1 cellular context compared by ENCODE assay signal in the genomic region with DNA sequence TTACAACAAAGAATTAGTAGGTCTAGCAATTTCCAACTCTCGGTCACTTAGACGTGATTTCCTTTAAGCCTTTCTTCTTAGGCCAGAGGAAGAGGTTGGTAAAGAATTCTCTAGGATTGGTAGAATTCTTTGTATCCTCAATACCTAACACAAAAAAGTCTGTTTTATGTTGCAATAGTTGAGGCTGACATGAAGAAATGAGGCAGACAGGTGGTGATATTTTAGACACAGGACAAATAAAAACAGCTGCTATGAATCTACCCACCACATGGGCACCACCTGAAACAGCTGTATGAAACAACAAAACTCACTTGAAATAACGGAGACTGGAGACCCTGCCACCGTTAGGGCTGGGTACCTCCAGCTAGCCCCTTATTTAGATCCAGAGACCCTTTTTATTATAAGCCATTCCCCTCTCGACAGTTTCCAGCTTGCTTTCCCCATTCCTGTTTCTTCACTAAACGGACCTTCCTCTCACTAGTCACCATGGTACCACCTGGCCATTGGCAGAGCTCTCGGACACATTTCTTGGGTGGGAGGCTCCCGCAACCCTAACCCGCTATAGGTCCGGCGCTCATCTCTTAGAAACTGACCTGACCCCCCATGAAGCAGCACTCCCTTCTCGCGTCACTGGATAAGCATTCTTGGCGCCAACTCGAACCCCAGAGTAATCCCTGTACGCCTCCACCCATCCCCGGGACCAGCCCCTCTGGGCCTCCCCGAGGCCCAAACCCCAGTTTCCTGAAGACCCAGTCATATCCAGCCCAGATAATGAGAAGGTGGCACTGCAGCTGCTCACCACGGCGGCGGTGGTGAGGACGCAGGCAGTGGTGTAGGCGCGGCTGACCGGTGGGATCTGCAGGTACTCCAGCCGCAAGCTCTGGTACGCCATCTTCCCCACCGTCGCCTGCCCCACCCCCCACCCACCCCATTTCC.
A peak's percentile ranks its signal among the peaks of the same experiment; 100 is the strongest.
TF ChIP-seq lines count a peak whose summit lies in the region.

DERL2 (minus strand) TSS at position 909 of the 936 bp plus-strand sequence; CDS start at position 892, 17 bp downstream.

TF ChIP-seq in K562, 482 proteins besides CTCF, POLR2A, EP300 and RAD21 (continued from another document and continues in another):
- TF ChIP-seq ZNF280B (CRISPR knock-in tag; IDR thresholded peaks at IDR 0.05): no peak
- TF ChIP-seq CC2D1A (IDR thresholded peaks at IDR 0.05): no peak
- TF ChIP-seq SMARCB1 (IDR thresholded peaks at IDR 0.05; ENCODE audit: insufficient read length, low read depth): no peak
- TF ChIP-seq ETV6 (IDR thresholded peaks at IDR 0.05; ENCODE audit: borderline replicate concordance in 1 of 2, low read depth in 2 of 2, low read length in 1 of 2): no peak
- no peak for TF ChIP-seq ETV6 (CRISPR knock-in tag; IDR thresholded peaks at IDR 0.05; ENCODE audit: borderline replicate concordance)
- no peak for TF ChIP-seq STAG1 (CRISPR knock-in tag; IDR thresholded peaks at IDR 0.05; ENCODE audit: borderline replicate concordance)
- TF ChIP-seq THAP12 (CRISPR knock-in tag; IDR thresholded peaks at IDR 0.05): no peak
- no peak for TF ChIP-seq PHB (CRISPR knock-in tag; IDR thresholded peaks at IDR 0.05)
- no peak for TF ChIP-seq ZNF277 (CRISPR knock-in tag; IDR thresholded peaks at IDR 0.05; ENCODE audit: borderline replicate concordance)
- TF ChIP-seq HDAC1 (IDR thresholded peaks at IDR 0.05): peak in 1 of 2 experiments; percentile 56; a peak in 1 of 4 replicates
- no peak for TF ChIP-seq EWSR1 (IDR thresholded peaks at IDR 0.05; ENCODE audit: borderline replicate concordance, low read depth, partially characterized antibody)
- no peak for TF ChIP-seq HMGXB4 (CRISPR knock-in tag; IDR thresholded peaks at IDR 0.05)
- no peak for TF ChIP-seq RBFOX2 (IDR thresholded peaks at IDR 0.05; ENCODE audit: low read depth, low read length)
- TF ChIP-seq, protein P1, sequence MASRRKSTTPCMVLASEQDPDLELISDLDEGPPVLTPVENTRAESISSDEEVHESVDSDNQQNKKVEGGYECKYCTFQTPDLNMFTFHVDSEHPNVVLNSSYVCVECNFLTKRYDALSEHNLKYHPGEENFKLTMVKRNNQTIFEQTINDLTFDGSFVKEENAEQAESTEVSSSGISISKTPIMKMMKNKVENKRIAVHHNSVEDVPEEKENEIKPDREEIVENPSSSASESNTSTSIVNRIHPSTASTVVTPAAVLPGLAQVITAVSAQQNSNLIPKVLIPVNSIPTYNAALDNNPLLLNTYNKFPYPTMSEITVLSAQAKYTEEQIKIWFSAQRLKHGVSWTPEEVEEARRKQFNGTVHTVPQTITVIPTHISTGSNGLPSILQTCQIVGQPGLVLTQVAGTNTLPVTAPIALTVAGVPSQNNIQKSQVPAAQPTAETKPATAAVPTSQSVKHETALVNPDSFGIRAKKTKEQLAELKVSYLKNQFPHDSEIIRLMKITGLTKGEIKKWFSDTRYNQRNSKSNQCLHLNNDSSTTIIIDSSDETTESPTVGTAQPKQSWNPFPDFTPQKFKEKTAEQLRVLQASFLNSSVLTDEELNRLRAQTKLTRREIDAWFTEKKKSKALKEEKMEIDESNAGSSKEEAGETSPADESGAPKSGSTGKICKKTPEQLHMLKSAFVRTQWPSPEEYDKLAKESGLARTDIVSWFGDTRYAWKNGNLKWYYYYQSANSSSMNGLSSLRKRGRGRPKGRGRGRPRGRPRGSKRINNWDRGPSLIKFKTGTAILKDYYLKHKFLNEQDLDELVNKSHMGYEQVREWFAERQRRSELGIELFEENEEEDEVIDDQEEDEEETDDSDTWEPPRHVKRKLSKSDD (conservative IDR thresholded peaks at IDR 0.05; ENCODE audit: low read length): no peak
- no peak for TF ChIP-seq KLF13 (tag; IDR thresholded peaks at IDR 0.05; ENCODE audit: borderline replicate concordance, low read depth)
- TF ChIP-seq NFXL1 (CRISPR knock-in tag; IDR thresholded peaks at IDR 0.05): no peak
- TF ChIP-seq, protein P2, sequence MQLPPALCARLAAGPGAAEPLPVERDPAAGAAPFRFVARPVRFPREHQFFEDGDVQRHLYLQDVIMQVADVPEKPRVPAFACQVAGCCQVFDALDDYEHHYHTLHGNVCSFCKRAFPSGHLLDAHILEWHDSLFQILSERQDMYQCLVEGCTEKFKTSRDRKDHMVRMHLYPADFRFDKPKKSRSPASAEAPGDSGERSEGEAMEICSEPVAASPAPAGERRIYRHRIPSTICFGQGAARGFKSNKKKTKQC (CRISPR knock-in tag; IDR thresholded peaks at IDR 0.05): no peak
- no peak for TF ChIP-seq ZNF561 (CRISPR knock-in tag; conservative IDR thresholded peaks at IDR 0.05)
- TF ChIP-seq E4F1 (CRISPR knock-in tag; IDR thresholded peaks at IDR 0.05; ENCODE audit: borderline replicate concordance): no peak
- no peak for TF ChIP-seq ZFPM2 (CRISPR knock-in tag; IDR thresholded peaks at IDR 0.05)
- no peak for TF ChIP-seq ZBTB1 (CRISPR knock-in tag; IDR thresholded peaks at IDR 0.05; ENCODE audit: borderline replicate concordance, low read depth)
- no peak for TF ChIP-seq LEF1 (IDR thresholded peaks at IDR 0.05)
- TF ChIP-seq, protein P3, sequence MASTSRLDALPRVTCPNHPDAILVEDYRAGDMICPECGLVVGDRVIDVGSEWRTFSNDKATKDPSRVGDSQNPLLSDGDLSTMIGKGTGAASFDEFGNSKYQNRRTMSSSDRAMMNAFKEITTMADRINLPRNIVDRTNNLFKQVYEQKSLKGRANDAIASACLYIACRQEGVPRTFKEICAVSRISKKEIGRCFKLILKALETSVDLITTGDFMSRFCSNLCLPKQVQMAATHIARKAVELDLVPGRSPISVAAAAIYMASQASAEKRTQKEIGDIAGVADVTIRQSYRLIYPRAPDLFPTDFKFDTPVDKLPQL (IDR thresholded peaks at IDR 0.05; ENCODE audit: extremely low read depth, insufficient read length): no peak
- TF ChIP-seq BRCA1 (IDR thresholded peaks at IDR 0.05): no peak
- TF ChIP-seq BRCA1 (CRISPR knock-in tag; IDR thresholded peaks at IDR 0.05): no peak
- TF ChIP-seq SP1 (CRISPR knock-in tag; IDR thresholded peaks at IDR 0.05): no peak
- no peak for TF ChIP-seq ETV1 (tag; conservative IDR thresholded peaks at IDR 0.05; ENCODE audit: low read depth)
- no peak for TF ChIP-seq ZNF263 (CRISPR knock-in tag; IDR thresholded peaks at IDR 0.05; ENCODE audit: borderline replicate concordance)
- no peak for TF ChIP-seq CAMTA2 (CRISPR knock-in tag; conservative IDR thresholded peaks at IDR 0.05)
- TF ChIP-seq CREB3 (tag; conservative IDR thresholded peaks at IDR 0.05; ENCODE audit: low read depth): no peak
- TF ChIP-seq ARID1B (IDR thresholded peaks at IDR 0.05): no peak
- no peak for TF ChIP-seq HDAC8 (tag; IDR thresholded peaks at IDR 0.05)
- TF ChIP-seq ZNF77 (CRISPR knock-in tag; IDR thresholded peaks at IDR 0.05): no peak
- no peak for TF ChIP-seq NR3C1 (CRISPR knock-in tag; IDR thresholded peaks at IDR 0.05)
- no peak for TF ChIP-seq ATF6 (CRISPR knock-in tag; IDR thresholded peaks at IDR 0.05)
- TF ChIP-seq ZNF311 (CRISPR knock-in tag; IDR thresholded peaks at IDR 0.05): no peak
- no peak for TF ChIP-seq MCM3 (IDR thresholded peaks at IDR 0.05)
- TF ChIP-seq MNT (conservative IDR thresholded peaks at IDR 0.05): 0 out of 4 replicates have a peak, but pooled peaks of 1 of the 2 experiments have one; percentile 1
- no peak for TF ChIP-seq KAT8 (IDR thresholded peaks at IDR 0.05; ENCODE audit: low read depth)
- no peak for TF ChIP-seq GTF2A2 (tag; IDR thresholded peaks at IDR 0.05)
